In the genomic region with DNA sequence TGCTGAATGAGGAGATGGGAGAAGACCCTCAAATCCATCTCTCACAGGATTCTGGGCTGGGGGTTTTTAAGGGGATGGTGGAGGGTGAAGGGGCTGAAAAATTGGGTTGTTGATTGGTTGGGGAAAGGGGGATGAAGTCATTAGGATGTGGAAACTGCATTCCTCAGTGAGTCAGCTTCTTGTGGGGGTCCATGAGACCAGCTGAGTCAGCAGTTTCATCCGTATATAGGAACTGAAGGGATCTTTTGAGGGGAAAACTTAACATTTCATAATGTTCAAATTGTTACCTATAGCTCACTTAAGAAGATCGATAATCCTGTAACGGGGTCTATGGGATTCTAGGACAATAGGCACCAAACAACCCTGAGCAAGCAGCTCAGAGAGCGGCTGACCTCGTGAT, we compare ENCODE assay signal across 29 cellular contexts.
"Had no signal": no experiment of that assay in that cellular context is flagged by ENCODE, and none has a peak within 500 bp of the region (broad histone marks: within the 10 kb centered on the region; RNA-seq: fewer than 3 reads in every experiment).

No MANE protein-coding gene starts in this region.

- H3K36me3 ChIP-seq: ascending aorta, cardiac muscle cell had no signal

- H3K27ac ChIP-seq: ascending aorta, cardiac muscle cell, VCaP had no signal

- H3K9me3 ChIP-seq: ascending aorta had no signal

- H3K27me3 ChIP-seq: ascending aorta had no signal

- FAIRE-seq: TTC549 had no signal

- H3K4me3 ChIP-seq: ascending aorta, cardiac muscle cell had no signal

- H3K4me1 ChIP-seq: ascending aorta had no signal

- ATAC-seq: activated CD4-positive, alpha-beta T cell treated with anti-CD3 and anti-CD28 coated beads for 36 hours; activated CD8-positive, alpha-beta memory T cell treated with anti-CD3 and anti-CD28 coated beads, Interleukin-2, amount 10 ng/mL, durations not matched to agents 7 days and 5 days; activated CD8-positive, alpha-beta T cell treated with anti-CD3 and anti-CD28 coated beads, Interleukin-2, amount 10 ng/mL, durations not matched to agents 7 days and 5 days; activated naive CD8-positive, alpha-beta T cell treated with anti-CD3 and anti-CD28 coated beads, Interleukin-2, amount 50 U/mL, for 24 hours had no signal

- DNase-seq: activated B cell treated with CpG ODN at 0.5 μM for 24 hours; activated CD4-positive, alpha-beta memory T cell treated with anti-CD3 and anti-CD28 coated beads, Interleukin-2, amount 10 ng/mL, durations not matched to agents 7 days and 5 days; activated CD4-positive, alpha-beta T cell treated with anti-CD3 and anti-CD28 coated beads for 1 hour; activated CD4-positive, alpha-beta T cell treated with anti-CD3 and anti-CD28 coated beads for 36 hours; activated CD4-positive, alpha-beta T cell treated with anti-CD3 and anti-CD28 coated beads for 48 hours; activated CD4-positive, alpha-beta T cell treated with anti-CD3 and anti-CD28 coated beads, Interleukin-2, amount 10 ng/mL, durations not matched to agents 7 days and 5 days; activated CD4-positive, alpha-beta T cell treated with anti-CD3 and anti-CD28 coated beads, Interleukin-2, amount 50 U/mL, for 48 hours; activated CD8-positive, alpha-beta memory T cell treated with anti-CD3 and anti-CD28 coated beads for 24 hours; activated CD8-positive, alpha-beta memory T cell treated with anti-CD3 and anti-CD28 coated beads, Interleukin-2, amount 10 ng/mL, durations not matched to agents 7 days and 5 days; activated CD8-positive, alpha-beta memory T cell treated with anti-CD3 and anti-CD28 coated beads, Interleukin-2, amount 50 U/mL, for 48 hours; activated CD8-positive, alpha-beta T cell treated with anti-CD3 and anti-CD28 coated beads, Interleukin-2, amount 10 ng/mL, durations not matched to agents 7 days and 5 days; activated effector memory CD4-positive, alpha-beta T cell treated with Interleukin-2 at 50 U/mL for 16 hours; activated gamma-delta T cell; activated naive CD4-positive, alpha-beta T cell treated with anti-CD3 and anti-CD28 coated beads, Interleukin-2, amount 10 ng/mL, durations not matched to agents 7 days and 5 days; activated naive CD4-positive, alpha-beta T cell treated with Interleukin-2 at 50 U/mL for 16 hours; activated naive CD8-positive, alpha-beta T cell treated with anti-CD3 and anti-CD28 coated beads, Interleukin-2, amount 10 ng/mL, durations not matched to agents 7 days and 5 days; activated naive CD8-positive, alpha-beta T cell treated with anti-CD3 and anti-CD28 coated beads, Interleukin-2, amount 50 U/mL, for 24 hours; activated T-cell treated with anti-CD3 and anti-CD28 coated beads, Interleukin-2, amount 50 U/mL, for 24 hours; activated T-cell treated with anti-CD3 and anti-CD28 coated beads, Interleukin-2, amount 50 U/mL, for 48 hours; amygdala; anterior cingulate cortex; caudate nucleus; cerebellar nuclear complex; T-helper 2 cell; T-helper 9 cell had no signal
